ENCODE assay signal across 12 cellular contexts in the genomic region with DNA sequence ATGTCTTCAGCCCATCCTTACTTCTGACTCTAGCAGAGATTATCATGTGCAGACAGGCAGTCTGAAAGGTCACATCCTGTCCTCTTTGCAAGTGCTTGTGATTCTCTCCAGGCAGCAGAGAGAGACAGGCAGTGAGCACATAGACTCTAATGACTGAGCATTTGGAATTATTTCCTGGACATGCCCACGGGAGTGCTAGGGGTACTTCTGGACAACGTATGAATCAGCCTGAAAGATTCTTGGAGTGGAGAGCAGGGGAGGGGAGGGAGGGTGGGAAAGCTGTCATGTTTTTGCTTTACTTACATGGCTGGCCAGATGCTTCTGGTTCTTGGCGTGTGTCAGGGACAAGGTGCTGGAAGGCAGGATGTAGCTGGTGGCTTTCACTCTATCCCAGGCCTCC.
A peak's percentile ranks its signal among the peaks of the same experiment; 100 is the strongest.
DNase-seq lines count a peak whose midpoint lies in the region; ATAC-seq and TF ChIP-seq lines count a peak whose summit lies in the region.
"Had no signal": no experiment of that assay in that cellular context is flagged by ENCODE, and none has a peak within 500 bp of the region (broad histone marks: within the 10 kb centered on the region; RNA-seq: fewer than 3 reads in every experiment).

No MANE protein-coding gene starts in this region.

- CTCF ChIA-PET in activated CD4-positive, alpha-beta T cell treated with anti-CD3 and anti-CD28 coated beads, Interleukin-2, amount 10 ng/mL, durations not matched to agents 7 days and 5 days (lab: Charles Lee) = no interaction called here

- no peak overlapping the region for H3K4me3 Mint-ChIP-seq in activated CD4-positive, alpha-beta T cell treated with anti-CD3 and anti-CD28 coated beads, Interleukin-2, amount 10 ng/mL, durations not matched to agents 7 days and 5 days
- H3K4me3 Mint-ChIP-seq: CD14-positive monocyte, WTC11 had no signal

- no peaks in the 10 kb centered on the region for H3K9me3 Mint-ChIP-seq in activated CD4-positive, alpha-beta T cell treated with anti-CD3 and anti-CD28 coated beads, Interleukin-2, amount 10 ng/mL, durations not matched to agents 7 days and 5 days
- H3K9me3 Mint-ChIP-seq: WTC11 had no signal

- H3K36me3 Mint-ChIP-seq in activated CD4-positive, alpha-beta T cell treated with anti-CD3 and anti-CD28 coated beads, Interleukin-2, amount 10 ng/mL, durations not matched to agents 7 days and 5 days (ENCODE audit: low read depth) = no peaks in the 10 kb centered on the region
- H3K36me3 Mint-ChIP-seq: CD14-positive monocyte, WTC11 had no signal

- no peaks in the 10 kb centered on the region for H3K27me3 ChIP-seq in lung (ENCODE audit: control insufficient read depth, insufficient read depth)

- no peak for TF ChIP-seq CTCF in lung (IDR thresholded peaks at IDR 0.05; ENCODE audit: control extremely low read depth, extremely low read depth)

- no peak overlapping the region for H3K27ac Mint-ChIP-seq in activated CD4-positive, alpha-beta T cell treated with anti-CD3 and anti-CD28 coated beads, Interleukin-2, amount 10 ng/mL, durations not matched to agents 7 days and 5 days
- H3K27ac Mint-ChIP-seq: CD14-positive monocyte, WTC11 had no signal

- H3K36me3 ChIP-seq in lung (ENCODE audit: control insufficient read depth in 2 of 2, insufficient read depth in 2 of 2, low read length in 2 of 2) = no peaks in the 10 kb centered on the region

- H3K4me1 Mint-ChIP-seq in activated CD4-positive, alpha-beta T cell treated with anti-CD3 and anti-CD28 coated beads, Interleukin-2, amount 10 ng/mL, durations not matched to agents 7 days and 5 days = no peaks in the 10 kb centered on the region
- H3K4me1 Mint-ChIP-seq: WTC11 had no signal

- ATAC-seq in lung (ENCODE audit: insufficient read depth, low FRiP score) (peak; percentile 72), GM18867 (IDR thresholded peaks at IDR 0.05; ENCODE audit: unreplicated experiment) (no peak)
- ATAC-seq: WTC11 had no signal

- H3K4me3 ChIP-seq in lung = no peak overlapping the region

- peaks cover 0 to 3% of the 10 kb centered on the region in 2 donors for H3K4me1 ChIP-seq in lung (ENCODE audit: control insufficient read depth in 2 of 2, insufficient read depth in 2 of 2, low read length in 2 of 2)
- H3K4me1 ChIP-seq: parathyroid adenoma had no signal

- WGBS in lung, 2 donors = 34 to 37% methylated on average over 3 of the region's 3 CpGs

- DNase-seq in AG20443 (ENCODE audit: low spot score) (peak; percentile 21), NCI-H226 (peak; percentile 80), epithelial cell of prostate (ENCODE audit: low read depth, low spot score) (peak; percentile 20), lung (ENCODE audit: low spot score) (no peak), OCI-M2 (lab: John Stamatoyannopoulos, UW; ENCODE audit: unreplicated experiment) (no peak)
- no peak for DNase-seq in activated CD4-positive, alpha-beta T cell treated with anti-CD3 and anti-CD28 coated beads, Interleukin-2, amount 10 ng/mL, durations not matched to agents 7 days and 5 days
- DNase-seq in activated effector memory CD4-positive, alpha-beta T cell treated with anti-CD3 and anti-CD28 coated beads, Interleukin-2, amount 50 U/mL, for 16 hours = no peak
- DNase-seq: cortex of kidney had no signal

- H3K27ac ChIP-seq in epithelial cell of prostate (peak overlapping the region; percentile 30), lung (ENCODE audit: low read depth in 1 of 2, low read length in 1 of 2) (no peak overlapping the region)
- H3K27ac ChIP-seq: parathyroid adenoma had no signal

- H3K9me3 ChIP-seq in lung (ENCODE audit: control insufficient read depth in 2 of 2, insufficient read depth in 1 of 2, low read length in 1 of 2) = no peaks in the 10 kb centered on the region

- POLR2A ChIA-PET in activated CD4-positive, alpha-beta T cell treated with anti-CD3 and anti-CD28 coated beads, Interleukin-2, amount 10 ng/mL, durations not matched to agents 7 days and 5 days (lab: Charles Lee) = no interaction called here

- H3K27me3 Mint-ChIP-seq in activated CD4-positive, alpha-beta T cell treated with anti-CD3 and anti-CD28 coated beads, Interleukin-2, amount 10 ng/mL, durations not matched to agents 7 days and 5 days = peaks cover 17% of the 10 kb centered on the region

Comparison
In these comparisons a context has a peak if more than half of its experiments do, and no peak if none do; other contexts are left out.
1. DNase-seq: peak in AG20443 (single experiment), NCI-H226 (single experiment) and epithelial cell of prostate (single experiment); none in lung (single experiment), activated CD4-positive, alpha-beta T cell treated with anti-CD3 and anti-CD28 coated beads, Interleukin-2, amount 10 ng/mL, durations not matched to agents 7 days and 5 days (single experiment), activated effector memory CD4-positive, alpha-beta T cell treated with anti-CD3 and anti-CD28 coated beads, Interleukin-2, amount 50 U/mL, for 16 hours (single experiment) and OCI-M2 (single experiment).